In the genomic region with DNA sequence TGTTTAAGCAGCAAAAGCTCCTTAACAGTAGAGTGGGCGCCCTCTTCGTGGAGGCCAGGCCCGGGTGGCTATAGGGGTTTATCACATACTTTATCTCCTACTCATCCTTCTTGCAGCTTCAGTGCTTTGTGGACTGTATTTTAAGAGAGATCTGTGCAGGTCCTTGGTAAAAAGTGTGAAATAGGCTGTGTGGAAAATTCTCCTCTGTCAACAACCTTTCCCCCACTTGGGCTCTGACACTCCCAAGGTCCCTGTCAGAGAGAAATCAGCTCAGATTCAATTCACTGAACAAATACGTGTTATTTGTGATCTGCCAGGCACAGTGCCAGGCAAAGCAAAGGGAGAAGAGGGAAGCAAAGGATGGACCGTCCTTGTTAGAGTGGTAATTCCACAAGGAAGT, we compare ENCODE assay signal across 1 cellular context.
TF ChIP-seq lines count a peak whose summit lies in the region.

No MANE protein-coding gene starts in this region.

TF ChIP-seq in IMR-90, 13 proteins besides CTCF, POLR2A, EP300 and RAD21 (continued from another document):
- TF ChIP-seq, protein P1, sequence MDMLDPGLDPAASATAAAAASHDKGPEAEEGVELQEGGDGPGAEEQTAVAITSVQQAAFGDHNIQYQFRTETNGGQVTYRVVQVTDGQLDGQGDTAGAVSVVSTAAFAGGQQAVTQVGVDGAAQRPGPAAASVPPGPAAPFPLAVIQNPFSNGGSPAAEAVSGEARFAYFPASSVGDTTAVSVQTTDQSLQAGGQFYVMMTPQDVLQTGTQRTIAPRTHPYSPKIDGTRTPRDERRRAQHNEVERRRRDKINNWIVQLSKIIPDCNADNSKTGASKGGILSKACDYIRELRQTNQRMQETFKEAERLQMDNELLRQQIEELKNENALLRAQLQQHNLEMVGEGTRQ (IDR thresholded peaks at IDR 0.05; ENCODE audit: low read depth, low read length) = no peak
- no peak for TF ChIP-seq MAZ (IDR thresholded peaks at IDR 0.05; ENCODE audit: borderline replicate concordance, low read depth, low read length)
